Comparison of ENCODE assay signal across 7 cellular contexts in the genomic region with DNA sequence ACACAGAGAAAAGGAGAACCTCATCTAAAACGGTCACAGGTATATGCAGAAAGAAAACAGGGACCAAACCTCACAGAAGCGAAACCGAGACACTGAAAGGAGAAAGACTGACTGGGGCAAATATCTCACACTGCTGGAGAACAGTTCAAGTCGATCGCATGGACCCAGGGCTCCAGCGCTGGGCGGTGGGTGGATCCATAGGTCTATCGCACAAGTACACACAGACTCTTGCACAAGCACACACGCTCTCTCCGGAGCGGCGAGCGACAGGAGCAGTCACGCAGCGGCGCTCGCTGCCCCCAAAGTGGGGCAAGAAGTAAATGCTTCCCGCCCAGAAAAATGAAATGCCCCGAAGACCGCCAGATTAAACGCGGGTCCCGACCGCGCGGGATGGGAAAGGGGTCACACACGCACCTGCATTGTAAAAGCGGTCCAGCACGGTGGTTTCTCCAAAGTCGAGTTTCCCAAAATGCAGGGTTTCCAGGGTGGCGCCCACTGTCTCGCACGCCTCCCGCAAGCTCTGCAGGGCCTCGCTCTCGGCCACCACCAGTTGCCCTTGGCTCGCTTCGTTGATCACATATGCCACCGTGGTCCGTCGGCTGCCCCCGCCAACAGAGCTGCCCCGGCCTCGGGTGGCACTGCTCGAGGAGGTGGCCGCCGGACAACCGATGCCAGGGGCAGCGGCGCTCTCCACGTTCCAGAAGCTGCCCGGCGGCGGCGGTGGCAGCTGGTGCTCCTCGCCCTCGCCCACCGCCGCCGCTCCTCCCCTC. TPM values are rescaled to one million over a fixed set of nuclear protein-coding genes. Genes with fewer than 3 reads are reported as not detected.
DNase-seq lines count a peak whose midpoint lies in the region; ATAC-seq and TF ChIP-seq lines count a peak whose summit lies in the region.

No MANE protein-coding gene starts in this region.

- H3K4me1 Mint-ChIP-seq in HFFc6 (ENCODE audit: low read depth) (peaks cover 44% of the 10 kb centered on the region), WTC11 (peaks cover 10% of the 10 kb centered on the region; the same call in 1 of the 2 replicates)
- H3K4me1 Mint-ChIP-seq in central memory CD8-positive, alpha-beta T cell, result peaks cover 48% of the 10 kb centered on the region

- peaks cover 3% of the 10 kb centered on the region; the same call in 1 of the 2 replicates for H3K27me3 Mint-ChIP-seq in HFFc6 (ENCODE audit: insufficient read depth)
- peaks cover 57% of the 10 kb centered on the region for H3K27me3 Mint-ChIP-seq in WTC11 (ENCODE audit: low read depth)
- no peaks in the 10 kb centered on the region for H3K27me3 Mint-ChIP-seq in central memory CD8-positive, alpha-beta T cell

- no peaks in the 10 kb centered on the region for H3K9me3 Mint-ChIP-seq in HFFc6
- no peaks in the 10 kb centered on the region for H3K9me3 Mint-ChIP-seq in WTC11
- no peaks in the 10 kb centered on the region for H3K9me3 Mint-ChIP-seq in central memory CD8-positive, alpha-beta T cell

- DNase-seq in HFFc6 (peak; percentile 23), NCI-H1105 (lab: John Stamatoyannopoulos, UW) (peak; percentile 50), WTC11 (ENCODE audit: low spot score) (peak; percentile 28), left kidney (ENCODE audit: low read depth, low spot score) (peak; percentile 72)
- DNase-seq in central memory CD8-positive, alpha-beta T cell (ENCODE audit: low spot score in 2 of 2), result peak in 1 of 2 donors; percentile 44
- DNase-seq in stimulated activated CD4-positive, alpha-beta T cell treated with anti-CD3 and anti-CD28 coated beads, Interleukin-2, amount 100 ng/mL, for 24 hours, result peak; percentile 53 to 56

- peak; percentile 76 for TF ChIP-seq POLR2A in GM15510 (IDR thresholded peaks at IDR 0.05; ENCODE audit: borderline replicate concordance, extremely low read depth, insufficient read length)

- CTCF ChIA-PET in WTC11 (lab: Charles Lee), result interaction anchor here (0.8 to 2.1 kb wide), 36 partner anchors 7 to 850 kb away, joined by 3 to 149 read pairs (median 5); a partner anchor contains a TSS

- H3K36me3 Mint-ChIP-seq in HFFc6 (ENCODE audit: low read depth) (peaks cover 4% of the 10 kb centered on the region; the same call in 1 of the 2 replicates), WTC11 (no peaks in the 10 kb centered on the region)
- H3K36me3 Mint-ChIP-seq in central memory CD8-positive, alpha-beta T cell (ENCODE audit: insufficient read depth), result peaks cover 13% of the 10 kb centered on the region

- peak; percentile 15 for ATAC-seq in WTC11
- no peak for ATAC-seq in central memory CD8-positive, alpha-beta T cell (replicated peaks; ENCODE audit: extremely low read depth, poor library complexity, severe bottlenecking)

- POLR2A ChIA-PET in WTC11 (lab: Charles Lee), result interaction anchor here (1.5 kb wide), 1 partner anchor 148 kb away, joined by 9 read pairs; no protein-coding TSS in a partner anchor

- H3K27ac Mint-ChIP-seq in HFFc6 (peak overlapping the region; percentile 84), WTC11 (no peak overlapping the region)
- H3K27ac Mint-ChIP-seq in central memory CD8-positive, alpha-beta T cell (ENCODE audit: low read depth), result peak overlapping the region; percentile 93

- TF ChIP-seq CTCF in HFFc6 (IDR thresholded peaks at IDR 0.05) (no peak), WTC11 (IDR thresholded peaks at IDR 0.05) (no peak)

- H3K4me3 Mint-ChIP-seq in HFFc6 (peak overlapping the region; percentile 96), WTC11 (peak overlapping the region; percentile 77)
- peak overlapping the region; percentile 99 for H3K4me3 Mint-ChIP-seq in central memory CD8-positive, alpha-beta T cell

TF ChIP-seq in WTC11, 78 proteins besides CTCF, POLR2A, EP300 and RAD21:
- TF ChIP-seq TEAD1 (CRISPR knock-in tag; IDR thresholded peaks at IDR 0.05) (0 out of 2 replicates have a peak, but pooled peaks have one; percentile 4), NFE2L1 (CRISPR knock-in tag; IDR thresholded peaks at IDR 0.05) (0 out of 2 replicates have a peak, but pooled peaks have one; percentile 56), ZNF423 (CRISPR knock-in tag; IDR thresholded peaks at IDR 0.05) (no peak)
TF ChIP-seq in WTC11: peak in this region for 2.

RNA-seq across cellular contexts. Expression of a gene that starts 0.8 kb away (rescaled TPM):
- total RNA-seq in HFFc6 (2021; fragmentation: NEBNext Ultra II Directional; extraction: Animal tissue kit (Norgen Biotek cat#: 25700)), result 10 to 100 TPM; 11.9 to 22.2 (median 19.1) TPM
- 1.6 to 1.9 TPM (median 1.7 TPM) in 3 replicates for total RNA-seq in WTC11 (2021)

RNA-seq across cellular contexts. Expression of a gene that starts 30.9 kb away (rescaled TPM):
- total RNA-seq in HFFc6 (2021; fragmentation: NEBNext Ultra II Directional; extraction: Animal tissue kit (Norgen Biotek cat#: 25700)), result 1 to 10 TPM; 6.4 to 7.6 (median 7.3) TPM
- total RNA-seq in WTC11 (2021), result 9.8 to 12.1 TPM (median 11.8 TPM) in 3 replicates
